In the genomic region with DNA sequence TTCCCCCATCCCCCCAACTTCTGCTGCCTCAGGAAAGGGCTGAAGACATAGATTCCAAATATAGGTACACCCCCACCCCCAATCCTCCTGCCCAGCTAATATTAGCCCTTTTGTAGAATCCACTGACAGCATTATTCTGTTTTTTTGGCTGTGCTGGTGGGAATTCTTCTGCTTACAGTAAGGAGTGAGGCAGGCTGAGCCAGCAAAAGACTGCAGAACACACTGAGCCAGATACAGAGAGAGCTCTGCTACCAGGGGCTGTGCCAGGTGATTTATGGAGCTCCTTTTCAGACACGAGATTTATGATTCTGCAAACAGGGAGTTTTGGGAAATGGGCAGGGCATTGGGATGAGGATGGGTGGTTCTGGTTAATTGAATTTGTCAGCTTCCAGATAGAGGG, we compare ENCODE assay signal across 29 cellular contexts.
"Had no signal": no experiment of that assay in that cellular context is flagged by ENCODE, and none has a peak within 500 bp of the region (broad histone marks: within the 10 kb centered on the region; RNA-seq: fewer than 3 reads in every experiment).

No MANE protein-coding gene starts in this region.

- H3K27me3 ChIP-seq: body of pancreas, colonic mucosa, esophagus squamous epithelium, gastroesophageal sphincter, sigmoid colon, vagina had no signal

- H3K4me3 Mint-ChIP-seq: activated CD4-positive, alpha-beta T cell treated with anti-CD3 and anti-CD28 coated beads, Interleukin-2, amount 10 ng/mL, durations not matched to agents 7 days and 5 days; activated CD8-positive, alpha-beta memory T cell treated with anti-CD3 and anti-CD28 coated beads, Interleukin-2, amount 10 ng/mL, durations not matched to agents 7 days and 5 days; activated CD8-positive, alpha-beta T cell treated with anti-CD3 and anti-CD28 coated beads for 36 hours; activated naive CD4-positive, alpha-beta T cell treated with anti-CD3 and anti-CD28 coated beads, Interleukin-2, amount 10 ng/mL, durations not matched to agents 7 days and 5 days; central memory CD8-positive, alpha-beta T cell; natural killer cell; stimulated activated naive B cell treated with anti-CD40 and anti-IgM and Interleukin-4, amounts not matched to agents 10 μg/mL and 1 μg/mL and 100 μg/mL, for 72 hours; type B pancreatic cell had no signal

- H3K36me3 ChIP-seq: colonic mucosa, esophagus squamous epithelium, gastroesophageal sphincter, sigmoid colon, thoracic aorta, vagina, WERI-Rb-1 had no signal

- H3K9me3 ChIP-seq: body of pancreas, colonic mucosa, esophagus squamous epithelium, gastroesophageal sphincter, sigmoid colon, thoracic aorta, vagina had no signal

- H3K4me1 ChIP-seq: body of pancreas, colonic mucosa, parathyroid adenoma had no signal

- H3K4me1 Mint-ChIP-seq: activated CD4-positive, alpha-beta T cell treated with anti-CD3 and anti-CD28 coated beads, Interleukin-2, amount 10 ng/mL, durations not matched to agents 7 days and 5 days; activated CD8-positive, alpha-beta memory T cell treated with anti-CD3 and anti-CD28 coated beads, Interleukin-2, amount 10 ng/mL, durations not matched to agents 7 days and 5 days; activated naive CD4-positive, alpha-beta T cell treated with anti-CD3 and anti-CD28 coated beads, Interleukin-2, amount 10 ng/mL, durations not matched to agents 7 days and 5 days; central memory CD8-positive, alpha-beta T cell; natural killer cell; stimulated activated naive B cell treated with anti-CD40 and anti-IgM and Interleukin-4, amounts not matched to agents 10 μg/mL and 1 μg/mL and 100 μg/mL, for 72 hours had no signal

- H3K27ac ChIP-seq: body of pancreas, colonic mucosa, esophagus squamous epithelium, gastroesophageal sphincter, parathyroid adenoma, sigmoid colon, thoracic aorta, vagina, WERI-Rb-1 had no signal

- H3K27me3 Mint-ChIP-seq: activated CD4-positive, alpha-beta T cell treated with anti-CD3 and anti-CD28 coated beads, Interleukin-2, amount 10 ng/mL, durations not matched to agents 7 days and 5 days; activated CD8-positive, alpha-beta memory T cell treated with anti-CD3 and anti-CD28 coated beads, Interleukin-2, amount 10 ng/mL, durations not matched to agents 7 days and 5 days; activated CD8-positive, alpha-beta T cell treated with anti-CD3 and anti-CD28 coated beads for 36 hours; activated naive CD4-positive, alpha-beta T cell treated with anti-CD3 and anti-CD28 coated beads, Interleukin-2, amount 10 ng/mL, durations not matched to agents 7 days and 5 days; central memory CD8-positive, alpha-beta T cell; stimulated activated naive B cell treated with anti-CD40 and anti-IgM and Interleukin-4, amounts not matched to agents 10 μg/mL and 1 μg/mL and 100 μg/mL, for 72 hours; type B pancreatic cell had no signal

- DNase-seq: activated CD4-positive, alpha-beta T cell treated with anti-CD3 and anti-CD28 coated beads, Interleukin-2, amount 10 ng/mL, durations not matched to agents 7 days and 5 days; activated CD4-positive, CD25-positive, alpha-beta regulatory T cell treated with anti-CD3 and anti-CD28 coated beads, Interleukin-2, amount 50 U/mL, for 72 hours; activated CD8-positive, alpha-beta memory T cell treated with anti-CD3 and anti-CD28 coated beads, Interleukin-2, amount 10 ng/mL, durations not matched to agents 7 days and 5 days; activated CD8-positive, alpha-beta T cell treated with anti-CD3 and anti-CD28 coated beads for 36 hours; activated effector memory CD4-positive, alpha-beta T cell treated with anti-CD3 and anti-CD28 coated beads, Interleukin-2, amount 50 U/mL, for 16 hours; activated naive CD4-positive, alpha-beta T cell treated with anti-CD3 and anti-CD28 coated beads, Interleukin-2, amount 10 ng/mL, durations not matched to agents 7 days and 5 days; activated T-cell treated with anti-CD3 and anti-CD28 coated beads for 4 hours; body of pancreas; colonic mucosa; esophagus squamous epithelium; head of caudate nucleus; kidney; mammary epithelial cell; midbrain; natural killer cell; nucleus accumbens; sigmoid colon; stimulated activated CD4-positive, alpha-beta T cell treated with anti-CD3 and anti-CD28 coated beads, Interleukin-2, amount 100 ng/mL, for 48 hours; stimulated activated CD8-positive, alpha-beta memory T cell treated with anti-CD3 and anti-CD28 coated beads, Interleukin-4, amount 100 ng/mL, for 48 hours; stimulated activated naive B cell treated with anti-CD40 and anti-IgM and Interleukin-4, amounts not matched to agents 10 μg/mL and 1 μg/mL and 100 μg/mL, for 72 hours; T-helper 1 cell; WERI-Rb-1 had no signal

- H3K9ac ChIP-seq: parathyroid adenoma had no signal

- H3K27ac Mint-ChIP-seq: activated CD4-positive, alpha-beta T cell treated with anti-CD3 and anti-CD28 coated beads, Interleukin-2, amount 10 ng/mL, durations not matched to agents 7 days and 5 days; activated CD8-positive, alpha-beta memory T cell treated with anti-CD3 and anti-CD28 coated beads, Interleukin-2, amount 10 ng/mL, durations not matched to agents 7 days and 5 days; activated CD8-positive, alpha-beta T cell treated with anti-CD3 and anti-CD28 coated beads for 36 hours; activated naive CD4-positive, alpha-beta T cell treated with anti-CD3 and anti-CD28 coated beads, Interleukin-2, amount 10 ng/mL, durations not matched to agents 7 days and 5 days; natural killer cell; stimulated activated naive B cell treated with anti-CD40 and anti-IgM and Interleukin-4, amounts not matched to agents 10 μg/mL and 1 μg/mL and 100 μg/mL, for 72 hours; type B pancreatic cell had no signal

- ATAC-seq: activated CD8-positive, alpha-beta memory T cell treated with anti-CD3 and anti-CD28 coated beads, Interleukin-2, amount 10 ng/mL, durations not matched to agents 7 days and 5 days; activated CD8-positive, alpha-beta T cell treated with anti-CD3 and anti-CD28 coated beads for 36 hours; body of pancreas; gastroesophageal sphincter; left lobe of liver; natural killer cell; stimulated activated naive B cell treated with anti-CD40 and anti-IgM and Interleukin-4, amounts not matched to agents 10 μg/mL and 1 μg/mL and 100 μg/mL, for 72 hours had no signal

- H3K9me3 Mint-ChIP-seq: activated CD4-positive, alpha-beta T cell treated with anti-CD3 and anti-CD28 coated beads, Interleukin-2, amount 10 ng/mL, durations not matched to agents 7 days and 5 days; activated CD8-positive, alpha-beta T cell treated with anti-CD3 and anti-CD28 coated beads for 36 hours; central memory CD8-positive, alpha-beta T cell; stimulated activated naive B cell treated with anti-CD40 and anti-IgM and Interleukin-4, amounts not matched to agents 10 μg/mL and 1 μg/mL and 100 μg/mL, for 72 hours; type B pancreatic cell had no signal

- H3K4me3 ChIP-seq: body of pancreas, colonic mucosa, esophagus squamous epithelium, gastroesophageal sphincter, sigmoid colon, thoracic aorta, vagina had no signal

- H3K36me3 Mint-ChIP-seq: activated CD8-positive, alpha-beta memory T cell treated with anti-CD3 and anti-CD28 coated beads, Interleukin-2, amount 10 ng/mL, durations not matched to agents 7 days and 5 days; activated naive CD4-positive, alpha-beta T cell treated with anti-CD3 and anti-CD28 coated beads, Interleukin-2, amount 10 ng/mL, durations not matched to agents 7 days and 5 days; natural killer cell; stimulated activated naive B cell treated with anti-CD40 and anti-IgM and Interleukin-4, amounts not matched to agents 10 μg/mL and 1 μg/mL and 100 μg/mL, for 72 hours had no signal
